ENCODE assay signal across 31 cellular contexts in the genomic region with DNA sequence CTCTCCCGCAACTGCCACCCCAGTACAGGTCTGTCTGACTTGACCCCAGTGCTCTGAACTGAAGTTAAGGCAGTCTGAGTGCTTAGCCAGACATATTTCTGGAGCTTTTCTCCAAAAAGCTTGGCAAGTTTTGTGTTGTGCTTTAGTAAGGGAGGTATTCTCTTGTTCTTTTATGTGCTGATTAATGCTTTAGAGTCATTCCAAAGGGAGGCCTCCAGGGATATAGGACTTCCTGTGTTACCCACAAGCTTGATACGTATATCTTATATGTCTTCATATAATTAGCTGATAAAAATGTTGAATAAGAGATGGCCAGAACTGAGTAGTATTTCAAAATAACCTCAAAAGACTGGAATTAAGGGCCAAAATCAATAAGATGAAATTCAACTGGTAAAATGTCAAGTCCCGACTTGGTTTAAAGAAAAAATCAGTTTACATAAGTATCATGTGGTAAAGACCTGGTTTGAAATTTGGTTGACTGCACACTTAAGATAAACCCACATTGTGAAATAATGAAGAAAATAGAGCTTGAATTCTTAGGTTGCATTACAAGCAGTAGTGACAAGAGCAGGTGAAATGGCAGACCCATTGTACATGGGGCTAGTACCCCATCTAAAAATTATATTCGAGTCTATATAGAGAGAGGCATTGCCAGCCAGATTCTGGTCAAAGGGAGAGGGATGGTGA.
DNase-seq lines count a peak whose midpoint lies in the region; ATAC-seq and TF ChIP-seq lines count a peak whose summit lies in the region.
"Had no signal": no experiment of that assay in that cellular context is flagged by ENCODE, and none has a peak within 500 bp of the region (broad histone marks: within the 10 kb centered on the region; RNA-seq: fewer than 3 reads in every experiment).

No MANE protein-coding gene starts in this region.

- CTCF ChIA-PET in GM10248 (lab: Yijun Ruan, JAX) = interaction anchor here (1.4 kb wide), 1 partner anchor 17 kb away, joined by 3 read pairs; no protein-coding TSS in a partner anchor

- TF ChIP-seq CTCF in ascending aorta (IDR thresholded peaks at IDR 0.05) (no peak), nephron (IDR thresholded peaks at IDR 0.05; ENCODE audit: unreplicated experiment in 3 of 3) (no peak), GM10248 (IDR thresholded peaks at IDR 0.05; ENCODE audit: control extremely low read depth, extremely low read depth, low read depth, missing control alignments) (no peak)

- H3K4me2 ChIP-seq in BLaER1 = peak overlapping the region; percentile 22
- H3K4me2 ChIP-seq: hepatocyte had no signal

- intact Hi-C loops in ascending aorta (cut with DNase I) = no loop called here

- H4K20me1 ChIP-seq in BLaER1 = no peaks in the 10 kb centered on the region

- no peak for ATAC-seq in left lobe of liver
- ATAC-seq: K562, right lobe of liver had no signal

- H3K27me3 ChIP-seq in BLaER1 (no peaks in the 10 kb centered on the region), ascending aorta (no peaks in the 10 kb centered on the region)
- H3K27me3 ChIP-seq: hepatocyte, right lobe of liver, SJCRH30, stomach, transverse colon had no signal

- H3K9me3 Mint-ChIP-seq in nephron (peaks cover 18% of the 10 kb centered on the region), immature natural killer cell (no peaks in the 10 kb centered on the region)
- H3K9me3 Mint-ChIP-seq: activated naive CD8-positive, alpha-beta T cell treated with anti-CD3 and anti-CD28 coated beads, Interleukin-2, amount 10 ng/mL, durations not matched to agents 7 days and 5 days had no signal

- H3K9ac ChIP-seq in BLaER1 = no peak overlapping the region
- H3K9ac ChIP-seq: parathyroid adenoma had no signal

- H3K4me3 ChIP-seq in BLaER1 (no peak overlapping the region), ascending aorta (no peak overlapping the region)
- H3K4me3 ChIP-seq: HAP-1, hepatocyte, K562, right lobe of liver, SJCRH30, stomach, transverse colon had no signal

- H3K27ac Mint-ChIP-seq in nephron (peak overlapping the region; percentile 91 to 94 (median 94)), immature natural killer cell (no peak overlapping the region)
- H3K27ac Mint-ChIP-seq: activated CD4-positive, alpha-beta T cell treated with anti-CD3 and anti-CD28 coated beads, Interleukin-2, amount 10 ng/mL, durations not matched to agents 24 days and 14 days; activated naive CD8-positive, alpha-beta T cell treated with anti-CD3 and anti-CD28 coated beads, Interleukin-2, amount 10 ng/mL, durations not matched to agents 7 days and 5 days; brain had no signal

- H3K9me3 ChIP-seq in BLaER1 (no peaks in the 10 kb centered on the region), ascending aorta (no peaks in the 10 kb centered on the region)
- H3K9me3 ChIP-seq: HAP-1, right lobe of liver, SJCRH30, stomach, transverse colon had no signal

- H3K4me1 Mint-ChIP-seq in nephron (peaks cover 39% of the 10 kb centered on the region), immature natural killer cell (no peaks in the 10 kb centered on the region)
- H3K4me1 Mint-ChIP-seq: activated CD4-positive, alpha-beta T cell treated with anti-CD3 and anti-CD28 coated beads, Interleukin-2, amount 10 ng/mL, durations not matched to agents 24 days and 14 days; activated naive CD8-positive, alpha-beta T cell treated with anti-CD3 and anti-CD28 coated beads, Interleukin-2, amount 10 ng/mL, durations not matched to agents 7 days and 5 days; brain had no signal

- DNase-seq in ascending aorta (ENCODE audit: low spot score in 2 of 2) (no peak), epithelial cell of prostate (ENCODE audit: low read depth, low spot score) (no peak), A172 (ENCODE audit: low spot score) (no peak), left lobe of liver (ENCODE audit: low spot score) (no peak), GM10248 (ENCODE audit: extremely low spot score) (no peak), immature natural killer cell (no peak)
- DNase-seq: activated CD4-positive, alpha-beta T cell treated with anti-CD3 and anti-CD28 coated beads, Interleukin-2, amount 10 ng/mL, durations not matched to agents 24 days and 14 days; activated CD8-positive, alpha-beta memory T cell treated with anti-CD3 and anti-CD28 coated beads for 24 hours; activated effector memory CD4-positive, alpha-beta T cell treated with anti-CD3 and anti-CD28 coated beads, Interleukin-2, amount 50 U/mL, for 16 hours; activated naive CD8-positive, alpha-beta T cell treated with anti-CD3 and anti-CD28 coated beads, Interleukin-2, amount 10 ng/mL, durations not matched to agents 7 days and 5 days; DMS153; effector CD4-positive, alpha-beta T cell; foreskin melanocyte; NCI-H1092; NCI-H1694; NCI-H446; NCI-H774; right lobe of liver; SJCRH30; stimulated activated CD4-positive, alpha-beta T cell treated with anti-CD3 and anti-CD28 coated beads, Interleukin-4, amount 100 ng/mL, for 1 hour; stomach; T1000; transverse colon; WERI-Rb-1 had no signal

- peaks cover 3% of the 10 kb centered on the region for H3K36me3 Mint-ChIP-seq in nephron (ENCODE audit: low read depth)
- H3K36me3 Mint-ChIP-seq in immature natural killer cell = no peaks in the 10 kb centered on the region
- H3K36me3 Mint-ChIP-seq: activated naive CD8-positive, alpha-beta T cell treated with anti-CD3 and anti-CD28 coated beads, Interleukin-2, amount 10 ng/mL, durations not matched to agents 7 days and 5 days; brain had no signal

- POLR2A ChIA-PET in GM10248 (lab: Yijun Ruan, JAX) = no interaction called here

- peak overlapping the region in 1 of 3 experiments; percentile 3 for H3K4me3 Mint-ChIP-seq in nephron
- H3K4me3 Mint-ChIP-seq in immature natural killer cell = no peak overlapping the region
- H3K4me3 Mint-ChIP-seq: activated CD4-positive, alpha-beta T cell treated with anti-CD3 and anti-CD28 coated beads, Interleukin-2, amount 10 ng/mL, durations not matched to agents 24 days and 14 days; activated naive CD8-positive, alpha-beta T cell treated with anti-CD3 and anti-CD28 coated beads, Interleukin-2, amount 10 ng/mL, durations not matched to agents 7 days and 5 days; brain had no signal

- peaks cover 8% of the 10 kb centered on the region for H3K4me1 ChIP-seq in BLaER1
- H3K4me1 ChIP-seq in ascending aorta = peaks cover 0 to 6% of the 10 kb centered on the region in 2 donors
- H3K4me1 ChIP-seq: HAP-1, parathyroid adenoma, right lobe of liver, SJCRH30, stomach, transverse colon had no signal

- H3K36me3 ChIP-seq in BLaER1 (no peaks in the 10 kb centered on the region), ascending aorta (no peaks in the 10 kb centered on the region)
- H3K36me3 ChIP-seq: HAP-1, right lobe of liver, SJCRH30, stomach, transverse colon, WERI-Rb-1 had no signal

- no peaks in the 10 kb centered on the region for H3K27me3 Mint-ChIP-seq in nephron (ENCODE audit: low read depth)
- peaks cover 0 to 6% (median 3%) of the 10 kb centered on the region in 3 donors for H3K27me3 Mint-ChIP-seq in immature natural killer cell (ENCODE audit: low read depth in 3 of 3)

- H3K27ac ChIP-seq in BLaER1 (no peak overlapping the region), ascending aorta (peak overlapping the region; percentile 21 to 25), epithelial cell of prostate (peak overlapping the region; percentile 29)
- H3K27ac ChIP-seq: hepatocyte, parathyroid adenoma, right lobe of liver, SJCRH30, stomach, transverse colon, WERI-Rb-1 had no signal

Comparison
In these comparisons a context has a peak if more than half of its experiments do, and no peak if none do; other contexts are left out.
1. H3K27ac Mint-ChIP-seq: peak in nephron (3 of 3); none in immature natural killer cell (0 of 6).